ENCODE assay signal across 9 cellular contexts in the genomic region with DNA sequence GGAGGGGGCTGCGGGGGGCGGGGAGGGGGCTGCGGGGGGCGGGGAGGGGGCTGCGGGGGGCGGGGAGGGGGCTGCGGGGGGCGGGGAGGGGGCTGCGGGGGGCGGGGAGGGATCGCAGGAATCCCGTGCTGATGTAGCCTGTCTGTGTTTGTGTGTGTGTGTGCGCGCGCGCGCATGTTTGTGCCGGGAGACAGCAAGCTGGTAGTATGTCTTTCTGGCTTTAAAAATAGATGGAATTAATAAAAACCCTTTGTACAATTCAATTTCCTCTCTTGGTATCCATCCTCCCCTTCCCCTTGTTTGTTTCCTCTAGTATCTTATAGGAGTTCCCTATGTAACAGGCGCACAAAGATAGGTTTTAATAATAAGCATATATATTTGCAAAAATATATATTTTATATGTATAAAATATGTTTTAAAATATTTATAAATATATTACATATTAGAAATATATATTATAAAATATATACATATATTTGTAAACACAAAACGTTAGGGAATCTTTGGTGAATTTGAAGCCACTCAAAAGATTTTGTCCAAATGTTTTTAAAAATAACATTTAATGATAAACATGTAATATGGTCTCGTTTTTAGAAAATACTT. TPM values are rescaled to one million over a fixed set of nuclear protein-coding genes. Genes with fewer than 3 reads are reported as not detected.
DNase-seq lines count a peak whose midpoint lies in the region; ATAC-seq and TF ChIP-seq lines count a peak whose summit lies in the region.
"Had no signal": no experiment of that assay in that cellular context is flagged by ENCODE, and none has a peak within 500 bp of the region (broad histone marks: within the 10 kb centered on the region; RNA-seq: fewer than 3 reads in every experiment).

No MANE protein-coding gene starts in this region.

- no peaks in the 10 kb centered on the region for H3K27me3 ChIP-seq in thymus (ENCODE audit: control insufficient read depth, insufficient read depth)
- H3K27me3 ChIP-seq: BLaER1 treated with 17β-estradiol and CSF1 and Interleukin-3, amounts not matched to agents 10 nM and 100 nM had no signal

- no peak for TF ChIP-seq CTCF in astrocyte of the spinal cord (IDR thresholded peaks at IDR 0.05; ENCODE audit: low read depth, low read length)

- WGBS in thymus = 7% methylated on average over 19 of the region's 21 CpGs

- DNase-seq in NCI-H1092 treated with DMSO at 0.1 percent for 48 hours (lab: John Stamatoyannopoulos, UW) (peak; percentile 54), NCI-H1092 (lab: John Stamatoyannopoulos, UW) (no peak), astrocyte of the spinal cord (ENCODE audit: low read depth, low spot score) (peak; percentile 33), iPS-NIHi11 (ENCODE audit: low spot score) (peak; percentile 22), inferior parietal cortex (ENCODE audit: extremely low spot score) (no peak)

- H3K4me3 ChIP-seq in astrocyte of the spinal cord (ENCODE audit: low read depth, low read length) (peak overlapping the region; percentile 59), thymus (ENCODE audit: low read length) (peak overlapping the region; percentile 51)
- H3K4me3 ChIP-seq: BLaER1 treated with 17β-estradiol and CSF1 and Interleukin-3, amounts not matched to agents 10 nM and 100 nM had no signal

- H3K27ac ChIP-seq in thymus (ENCODE audit: low read depth) = peak overlapping the region; percentile 86
- H3K27ac ChIP-seq: BLaER1 treated with 17β-estradiol and CSF1 and Interleukin-3, amounts not matched to agents 10 nM and 100 nM had no signal

- H3K36me3 ChIP-seq in thymus (ENCODE audit: control insufficient read depth, insufficient read depth) = no peaks in the 10 kb centered on the region
- H3K36me3 ChIP-seq: BLaER1 treated with 17β-estradiol and CSF1 and Interleukin-3, amounts not matched to agents 10 nM and 100 nM had no signal

- in situ Hi-C loops in astrocyte of the spinal cord (cut with HindIII; ENCODE audit: low sequenced_read_pairs) = no loop called here

- no peak for ATAC-seq in activated CD4-positive, CD25-positive, alpha-beta regulatory T cell treated with anti-CD3 and anti-CD28 coated beads, Interleukin-2, amount 50 U/mL, for 24 hours
- no peak for ATAC-seq in HG02885 (IDR thresholded peaks at IDR 0.05; ENCODE audit: poor library complexity, unreplicated experiment)

- no peaks in the 10 kb centered on the region for H3K9me3 ChIP-seq in thymus (ENCODE audit: control insufficient read depth)
- H3K9me3 ChIP-seq: BLaER1 treated with 17β-estradiol and CSF1 and Interleukin-3, amounts not matched to agents 10 nM and 100 nM had no signal

- peaks cover 5% of the 10 kb centered on the region for H3K4me1 ChIP-seq in thymus (ENCODE audit: control insufficient read depth, insufficient read depth, low read length)
- H3K4me1 ChIP-seq: BLaER1 treated with 17β-estradiol and CSF1 and Interleukin-3, amounts not matched to agents 10 nM and 100 nM had no signal

RNA-seq across cellular contexts. Expression of a gene that starts 0.8 kb away (rescaled TPM):
- polyA plus RNA-seq in thymus = 18.2 TPM

Comparison
In these comparisons a context has a peak if more than half of its experiments do, and no peak if none do; other contexts are left out.
1. DNase-seq: peak in NCI-H1092 treated with DMSO at 0.1 percent for 48 hours (single experiment), astrocyte of the spinal cord (single experiment) and iPS-NIHi11 (single experiment); none in NCI-H1092 (single experiment) and inferior parietal cortex (single experiment).